Comparison of ENCODE assay signal across 12 cellular contexts in genomic region chr17:21001111-21001812, GRCh38. TPM values are rescaled to one million over a fixed set of nuclear protein-coding genes. Genes with fewer than 3 reads are reported as not detected.
DNase-seq lines count a peak whose midpoint lies in the region; ATAC-seq, FAIRE-seq and TF ChIP-seq lines count a peak whose summit lies in the region.
"Had no signal": no experiment of that assay in that cellular context is flagged by ENCODE, and none has a peak within 500 bp of the region (broad histone marks: within the 10 kb centered on the region; RNA-seq: fewer than 3 reads in every experiment).

No MANE protein-coding gene starts in this region.

- no peak overlapping the region for H3K27ac Mint-ChIP-seq in Caco-2 (ENCODE audit: unreplicated experiment)

- H3K4me3 ChIP-seq in Caco-2 (ENCODE audit: low read depth, low read length) (no peak overlapping the region), esophagus muscularis mucosa (no peak overlapping the region), prostate gland (no peak overlapping the region)
- H3K4me3 ChIP-seq: thoracic aorta had no signal

- H3K4me3 Mint-ChIP-seq in Caco-2 (ENCODE audit: unreplicated experiment), result no peak overlapping the region
- H3K4me3 Mint-ChIP-seq: H9 had no signal

- H3K4me1 Mint-ChIP-seq in Caco-2 (ENCODE audit: low read depth, unreplicated experiment), result no peaks in the 10 kb centered on the region

- H3K9me3 ChIP-seq in Caco-2, result no peaks in the 10 kb centered on the region
- no peaks in the 10 kb centered on the region for H3K9me3 ChIP-seq in esophagus muscularis mucosa
- no peaks in the 10 kb centered on the region for H3K9me3 ChIP-seq in prostate gland
- H3K9me3 ChIP-seq: thoracic aorta had no signal

- H3K27me3 Mint-ChIP-seq in Caco-2 (ENCODE audit: insufficient read depth, unreplicated experiment), result no peaks in the 10 kb centered on the region

- in situ Hi-C loops in SK-MEL-5 (cut with HindIII; ENCODE audit: low pct_unique_long_range_greater_than_20kb, low sequenced_read_pairs), result no loop called here

- DNase-seq in Caco-2 (no peak), SK-MEL-5 (ENCODE audit: low read depth, low spot score) (peak; percentile 44), esophagus muscularis mucosa (ENCODE audit: extremely low spot score) (no peak), prostate gland (ENCODE audit: low spot score) (no peak), SIG-M5 (lab: John Stamatoyannopoulos, UW) (no peak), NCI-H1105 treated with DMSO at 0.1 percent for 48 hours (lab: John Stamatoyannopoulos, UW) (no peak), GM12891 (ENCODE audit: insufficient read length, low spot score) (no peak)
- DNase-seq: amniotic stem cell, H9, NCI-H1417 treated with DMSO at 0.1 percent for 48 hours had no signal

- peaks cover 21% of the 10 kb centered on the region for H3K36me3 ChIP-seq in Caco-2 (ENCODE audit: control insufficient read depth, insufficient read depth, low read length)
- peaks cover 40 to 68% (median 61%) of the 10 kb centered on the region in 4 donors for H3K36me3 ChIP-seq in esophagus muscularis mucosa
- peaks cover 3 to 27% of the 10 kb centered on the region in 2 donors for H3K36me3 ChIP-seq in prostate gland

- H3K36me3 Mint-ChIP-seq in Caco-2 (ENCODE audit: insufficient read depth, unreplicated experiment), result peaks cover 99% of the 10 kb centered on the region

- intact Hi-C loops in Caco-2 (cut with micrococcal nuclease; ENCODE audit: unreplicated experiment), result no loop called here
- intact Hi-C loops in esophagus muscularis mucosa (cut with DNase I), result no loop called here
- intact Hi-C loops in prostate gland (cut with DNase I), result loop anchor here (5.0 kb wide), 1 partner anchor 41 kb away; the partner anchor contains the start of gene USP22

- WGBS in esophagus muscularis mucosa, result 54% methylated on average over 7 of the region's 7 CpGs
- WGBS in prostate gland, result 57% methylated on average over 7 of the region's 7 CpGs

- H3K4me1 ChIP-seq in Caco-2, result no peaks in the 10 kb centered on the region
- H3K4me1 ChIP-seq in esophagus muscularis mucosa, result peaks cover 47 to 81% (median 57%) of the 10 kb centered on the region in 4 donors
- peaks cover 19% of the 10 kb centered on the region for H3K4me1 ChIP-seq in prostate gland (replicated peaks)

- CTCF ChIA-PET in Caco-2 (lab: Charles Lee), result no interaction called here

- no peaks in the 10 kb centered on the region for H3K9me3 Mint-ChIP-seq in Caco-2 (ENCODE audit: unreplicated experiment)
- H3K9me3 Mint-ChIP-seq: H9 had no signal

- no peak for TF ChIP-seq POLR2A in esophagus muscularis mucosa (IDR thresholded peaks at IDR 0.05; ENCODE audit: low read depth)
- no peak for TF ChIP-seq POLR2A in prostate gland (IDR thresholded peaks at IDR 0.05)
- no peak for TF ChIP-seq POLR2A in GM12891 (IDR thresholded peaks at IDR 0.05; ENCODE audit: low read depth, low read length)

- TF ChIP-seq EP300 in esophagus muscularis mucosa (IDR thresholded peaks at IDR 0.05), result no peak

- TF ChIP-seq CTCF in Caco-2 (IDR thresholded peaks at IDR 0.05; ENCODE audit: insufficient read depth in 1 of 2, low read depth in 1 of 2, low read length in 1 of 2, severe bottlenecking in 1 of 2, unreplicated experiment in 1 of 2) (no peak), esophagus muscularis mucosa (IDR thresholded peaks at IDR 0.05) (no peak), prostate gland (IDR thresholded peaks at IDR 0.05) (no peak)

- POLR2A ChIA-PET in Caco-2 (lab: Charles Lee), result interaction anchor here (0.6 kb wide), 1 partner anchor 128 kb away, joined by 3 read pairs; no protein-coding TSS in a partner anchor

- H3K27me3 ChIP-seq in Caco-2 (replicated peaks; ENCODE audit: control insufficient read depth, insufficient read depth, low read length), result no peaks in the 10 kb centered on the region
- H3K27me3 ChIP-seq in esophagus muscularis mucosa, result no peaks in the 10 kb centered on the region
- no peaks in the 10 kb centered on the region for H3K27me3 ChIP-seq in prostate gland (replicated peaks; ENCODE audit: insufficient read depth)

- no peak for ATAC-seq in HG02870 (IDR thresholded peaks at IDR 0.05; ENCODE audit: unreplicated experiment)

- peak overlapping the region; percentile 44 to 69 (median 60) for H3K27ac ChIP-seq in esophagus muscularis mucosa (replicated peaks in 1 of 4)
- H3K27ac ChIP-seq in prostate gland, result peak overlapping the region; percentile 42 to 74
- H3K27ac ChIP-seq: thoracic aorta had no signal

- FAIRE-seq in GM12891 (lab: Jason Lieb, UNC), result no peak

- TSS peak; percentile 22 for BruUV-seq in Caco-2 (replicated peaks; lab: Mats Ljungman, UMichigan)

TF ChIP-seq in GM12891, 5 proteins besides CTCF, POLR2A, EP300 and RAD21:
- TF ChIP-seq SPI1 (IDR thresholded peaks at IDR 0.05; ENCODE audit: low read depth, low read length) (no peak), POU2F2 (IDR thresholded peaks at IDR 0.05; ENCODE audit: low read depth, low read length) (no peak), TAF1 (IDR thresholded peaks at IDR 0.05; ENCODE audit: low read depth, low read length) (no peak), POLR2AphosphoS5 (IDR thresholded peaks at IDR 0.05; ENCODE audit: low read depth, low read length) (no peak), PAX5 (IDR thresholded peaks at IDR 0.05; ENCODE audit: insufficient read depth, low read length, severe bottlenecking) (no peak)

RNA-seq across cellular contexts. Expression of gene USP22, which starts 41.5 kb away (rescaled TPM):
- total RNA-seq in Caco-2 (2022) (255 and 267 TPM in 2 replicates), esophagus muscularis mucosa (100 to 1,000 TPM in 2 of 4 donors, 10 to 100 TPM in 2; 78.5 to 135 (median 112) TPM), prostate gland (100 to 1,000 TPM; 133 to 242 TPM)
- total RNA-seq in SK-MEL-5 (2014; rRNA removed; shearing (Covaris generic)), result 208 and 210 TPM in 2 replicates
- 226 and 276 TPM in 2 replicates for polyA plus RNA-seq in SK-MEL-5 (2015; cell fraction: cytosol; rRNA removed)
- polyA plus RNA-seq in SK-MEL-5 (2015; cell fraction: nucleus; rRNA removed), result 182 and 185 TPM in 2 replicates
- polyA plus RNA-seq in GM12891 (2012; ENCODE audit: low read depth, missing spikeins), result 47.3 TPM
